Comparison of ENCODE assay signal across 26 cellular contexts in the genomic region with DNA sequence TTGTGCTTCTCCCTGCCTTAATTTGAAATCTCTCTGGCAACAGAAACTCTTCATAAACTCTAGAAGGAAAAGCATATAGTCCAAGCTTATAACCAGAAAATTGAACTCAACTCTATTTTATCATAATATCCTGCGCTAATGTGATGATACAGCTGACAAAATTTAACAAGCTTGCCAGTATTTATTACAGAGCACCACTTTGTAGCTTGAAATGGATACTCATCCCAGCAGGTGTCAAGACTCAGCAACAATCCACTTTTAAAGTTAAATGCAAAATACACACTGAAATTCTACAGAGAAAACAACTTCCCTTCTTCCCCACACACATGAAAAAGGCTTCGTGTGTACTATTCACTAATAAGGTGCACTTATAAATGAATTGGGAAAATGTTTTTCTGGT.
DNase-seq lines count a peak whose midpoint lies in the region; ATAC-seq, FAIRE-seq and TF ChIP-seq lines count a peak whose summit lies in the region.
"Had no signal": no experiment of that assay in that cellular context is flagged by ENCODE, and none has a peak within 500 bp of the region (broad histone marks: within the 10 kb centered on the region; RNA-seq: fewer than 3 reads in every experiment).

No MANE protein-coding gene starts in this region.

- no peak for FAIRE-seq in frontal cortex (lab: Jason Lieb, UNC)
- FAIRE-seq: keratinocyte had no signal

- TF ChIP-seq POLR2A in erythroblast (IDR thresholded peaks at IDR 0.05; ENCODE audit: low read length): no peak

- no peak for ATAC-seq in HG03342 (IDR thresholded peaks at IDR 0.05; ENCODE audit: unreplicated experiment)
- ATAC-seq: activated CD8-positive, alpha-beta T cell treated with anti-CD3 and anti-CD28 coated beads for 36 hours; heart left ventricle; right cardiac atrium; stimulated activated naive CD8-positive, alpha-beta T cell treated with anti-CD3 and anti-CD28 coated beads, Interleukin-15, Interleukin-2, amounts not matched to agents 100 U/mL and 50 U/mL, for 24 hours had no signal

- peak; percentile 27 for DNase-seq in SHP77 treated with DMSO at 0.1 percent for 48 hours (lab: John Stamatoyannopoulos, UW)
- DNase-seq in SHP77 (lab: John Stamatoyannopoulos, UW): no peak
- DNase-seq in NCI-H146 (lab: John Stamatoyannopoulos, UW): peak; percentile 92
- DNase-seq in NCI-H345 (lab: John Stamatoyannopoulos, UW): peak; percentile 48
- no peak for DNase-seq in erythroblast (lab: John Stamatoyannopoulos, UW)
- DNase-seq in mucosa of gallbladder (ENCODE audit: low spot score): no peak
- DNase-seq in frontal cortex (ENCODE audit: low spot score in 2 of 2): no peak
- DNase-seq: activated CD8-positive, alpha-beta memory T cell treated with anti-CD3 and anti-CD28 coated beads, Interleukin-2, amount 50 U/mL, for 48 hours; activated CD8-positive, alpha-beta T cell treated with anti-CD3 and anti-CD28 coated beads for 36 hours; activated naive CD4-positive, alpha-beta T cell treated with anti-CD3 and anti-CD28 coated beads for 36 hours; Calu3; DND-41; endodermal cell; foreskin fibroblast; HCEC 1CT; heart left ventricle; NCI-H446 treated with DMSO at 0.1 percent for 48 hours; NK-92 treated with Interleukin-12 subunit alpha and Interleukin-12 subunit beta, amount 100 ng/mL, for 24 hours; posterior cingulate gyrus; right cardiac atrium; SIG-M5; spleen; stimulated activated CD4-positive, alpha-beta T cell treated with anti-CD3 and anti-CD28 coated beads, Interleukin-2, amount 100 ng/mL, for 24 hours; stimulated activated naive CD8-positive, alpha-beta T cell treated with anti-CD3 and anti-CD28 coated beads, Interleukin-15, Interleukin-2, amounts not matched to agents 100 U/mL and 50 U/mL, for 24 hours had no signal

Comparison
In these comparisons a context has a peak if more than half of its experiments do, and no peak if none do; other contexts are left out.
1. DNase-seq: peak in SHP77 treated with DMSO at 0.1 percent for 48 hours (single experiment), NCI-H146 (single experiment) and NCI-H345 (single experiment); none in SHP77 (0 of 2), erythroblast (0 of 2), mucosa of gallbladder (single experiment) and frontal cortex (0 of 2).